ENCODE assay signal across 10 cellular contexts in genomic region chr20:44532981-44533331, GRCh38. TPM values are rescaled to one million over a fixed set of nuclear protein-coding genes. Genes with fewer than 3 reads are reported as not detected.
DNase-seq lines count a peak whose midpoint lies in the region; ATAC-seq, FAIRE-seq and TF ChIP-seq lines count a peak whose summit lies in the region.
"Had no signal": no experiment of that assay in that cellular context is flagged by ENCODE, and none has a peak within 500 bp of the region (broad histone marks: within the 10 kb centered on the region; RNA-seq: fewer than 3 reads in every experiment).

No MANE protein-coding gene starts in this region.

- H2BK15ac ChIP-seq in H1 (ENCODE audit: low read length) (no peak overlapping the region), neuronal stem cell (ENCODE audit: low read length) (no peak overlapping the region)

- no TSS peak for BruUV-seq in PC-3 (replicated peaks; lab: Mats Ljungman, UMichigan)

- H3K27me3 ChIP-seq in PC-3 (ENCODE audit: low read length) (no peaks in the 10 kb centered on the region), H1 (replicated peaks in 1 of 4; ENCODE audit: control insufficient read depth in 3 of 4, extremely low read depth in 1 of 4, insufficient read depth in 3 of 4, low read length in 3 of 4) (no peaks in the 10 kb centered on the region), neuronal stem cell (ENCODE audit: control insufficient read depth in 3 of 3, insufficient read depth in 3 of 3, low read depth in 1 of 3, low read length in 3 of 3) (no peaks in the 10 kb centered on the region)

- H3K9ac ChIP-seq in PC-3 (ENCODE audit: low read length) (peak overlapping the region; percentile 79), H1 (replicated peaks in 1 of 4; ENCODE audit: extremely low read depth in 1 of 4, low read depth in 3 of 4, low read length in 3 of 4) (no peak overlapping the region), neuronal stem cell (ENCODE audit: low read depth, low read length, poor library complexity) (no peak overlapping the region)

- H3K56ac ChIP-seq in H1 (replicated peaks; ENCODE audit: insufficient read length, low read depth, low read length): no peak overlapping the region

- peaks cover 6% of the 10 kb centered on the region; the same call in 1 of the 2 replicates for H3K23me2 ChIP-seq in H1 (ENCODE audit: low read depth, low read length)

- H3K18ac ChIP-seq in H1 (ENCODE audit: extremely low read depth, low read length) (no peak overlapping the region), neuronal stem cell (ENCODE audit: low read length) (no peak overlapping the region)

- TF ChIP-seq EP300 in H1 (IDR thresholded peaks at IDR 0.05; ENCODE audit: borderline replicate concordance in 1 of 2, low read depth in 2 of 2, low read length in 2 of 2): no peak

- H3K4me2 ChIP-seq in PC-3 (ENCODE audit: low read length) (peak overlapping the region; percentile 89), H1 (ENCODE audit: insufficient read depth in 1 of 2, low read depth in 2 of 2, low read length in 2 of 2) (peak overlapping the region; percentile 73 to 81; a peak in 3 of 4 replicates), neuronal stem cell (ENCODE audit: insufficient read depth, low read length, poor library complexity, severe bottlenecking) (no peak overlapping the region)

- no peaks in the 10 kb centered on the region for H3K9me3 ChIP-seq in PC-3 (ENCODE audit: low read length)
- no peaks in the 10 kb centered on the region for H3K9me3 ChIP-seq in H1 (ENCODE audit: insufficient read depth in 2 of 2, low read depth in 1 of 2, low read length in 1 of 2)
- H3K9me3 ChIP-seq in neuronal stem cell (replicated peaks in 1 of 2; ENCODE audit: control insufficient read depth in 2 of 2, insufficient read depth in 1 of 2, low read depth in 1 of 2, low read length in 2 of 2): no peaks in the 10 kb centered on the region
- H3K9me3 ChIP-seq: HAP-1 had no signal

- H3K27ac ChIP-seq in PC-3 (ENCODE audit: low read length) (peak overlapping the region; percentile 41), H1 (ENCODE audit: low read depth, low read length) (no peak overlapping the region), neuronal stem cell (replicated peaks; ENCODE audit: low read length) (no peak overlapping the region)

- no peak overlapping the region for H3K4ac ChIP-seq in H1 (replicated peaks; ENCODE audit: insufficient read length, low read depth, low read length)
- H3K4ac ChIP-seq in neuronal stem cell (ENCODE audit: low read length): no peak overlapping the region

- no peaks in the 10 kb centered on the region; the same call in 1 of the 2 replicates for H3K79me1 ChIP-seq in H1 (ENCODE audit: low read depth, low read length)
- no peaks in the 10 kb centered on the region for H3K79me1 ChIP-seq in neuronal stem cell (ENCODE audit: low read depth, low read length)

- ATAC-seq in PC-3: peak; percentile 51
- ATAC-seq in HG02678 (IDR thresholded peaks at IDR 0.05; ENCODE audit: unreplicated experiment): no peak

- H4K5ac ChIP-seq in H1 (ENCODE audit: insufficient read length, low read depth, low read length): no peak overlapping the region

- H3K27me3 Mint-ChIP-seq in CD14-positive monocyte (ENCODE audit: low read depth in 3 of 3): peaks cover 0 to 6% (median 0%) of the 10 kb centered on the region in 3 donors

- TF ChIP-seq POLR2A in H1 (IDR thresholded peaks at IDR 0.05; ENCODE audit: control extremely low read depth in 1 of 2, low read depth in 2 of 2, low read length in 2 of 2): no peak

- H3K4me3 Mint-ChIP-seq in CD14-positive monocyte: no peak overlapping the region

- DNase-seq in EL (peak; percentile 72), PC-3 (peak; percentile 69), H1 (ENCODE audit: low read depth in 1 of 2, low spot score in 2 of 2) (no peak), neuronal stem cell (ENCODE audit: low spot score) (no peak), SHP77 treated with DMSO at 0.1 percent for 48 hours (lab: John Stamatoyannopoulos, UW) (no peak), CD14-positive monocyte (ENCODE audit: low spot score) (no peak), NCI-H2081 (lab: John Stamatoyannopoulos, UW) (no peak)
- DNase-seq: KG1 had no signal

- no peaks in the 10 kb centered on the region for H3K79me2 ChIP-seq in PC-3 (ENCODE audit: low read length)
- no peaks in the 10 kb centered on the region for H3K79me2 ChIP-seq in H1 (ENCODE audit: control insufficient read depth in 1 of 2, insufficient read depth in 2 of 2, low read length in 2 of 2)

- TF ChIP-seq CTCF in PC-3 (conservative IDR thresholded peaks at IDR 0.05; ENCODE audit: low read depth, low read length) (no peak), H1 (IDR thresholded peaks at IDR 0.05; ENCODE audit: control extremely low read depth in 1 of 3, insufficient read depth in 1 of 3, low read depth in 1 of 3, low read length in 3 of 3) (no peak), CD14-positive monocyte (IDR thresholded peaks at IDR 0.05) (no peak)

- H4K91ac ChIP-seq in H1 (replicated peaks; ENCODE audit: insufficient read length, low read length): no peak overlapping the region
- H4K91ac ChIP-seq in neuronal stem cell (ENCODE audit: low read depth, low read length, poor library complexity): no peak overlapping the region

- H2BK12ac ChIP-seq in H1 (ENCODE audit: low read depth, low read length) (no peak overlapping the region), neuronal stem cell (ENCODE audit: low read length) (no peak overlapping the region)

- no peak overlapping the region for H2BK20ac ChIP-seq in H1 (ENCODE audit: low read length)

- CTCF ChIA-PET in PC-3 (lab: Charles Lee) (no interaction called here), H1 (lab: Charles Lee; ENCODE audit: partially characterized antibody) (interaction anchor here (1.0 to 1.3 kb wide), 3 partner anchors 71 to 169 kb away, joined by 3 read pairs; no protein-coding TSS in a partner anchor)

- H2AFZ ChIP-seq in PC-3 (ENCODE audit: low read length) (peak overlapping the region; percentile 98; the same call in 1 of the 2 replicates), H1 (ENCODE audit: low read length) (no peak overlapping the region), neuronal stem cell (ENCODE audit: low read length) (peak overlapping the region; percentile 87)

- intact Hi-C loops in PC-3 (cut with micrococcal nuclease) (loop anchor here (2.0 to 5.0 kb wide), 2 partner anchors 39 to 78 kb away; no protein-coding TSS in a partner anchor), CD14-positive monocyte (cut with micrococcal nuclease) (loop anchor here in 1 of 2 donors (5.0 kb wide), 1 partner anchor 69 kb away; no protein-coding TSS in a partner anchor)

- H3K14ac ChIP-seq in H1 (ENCODE audit: insufficient read length) (no peak overlapping the region), neuronal stem cell (ENCODE audit: low read length) (no peak overlapping the region)

- no peaks in the 10 kb centered on the region for H3K36me3 ChIP-seq in PC-3 (ENCODE audit: low read depth, low read length)
- H3K36me3 ChIP-seq in H1 (ENCODE audit: control insufficient read depth in 2 of 4, insufficient read depth in 4 of 4, low read length in 3 of 4): no peaks in the 10 kb centered on the region
- H3K36me3 ChIP-seq in neuronal stem cell (replicated peaks in 1 of 2; ENCODE audit: control insufficient read depth in 2 of 2, insufficient read depth in 2 of 2, low read length in 2 of 2): no peaks in the 10 kb centered on the region
- H3K36me3 ChIP-seq: HAP-1 had no signal

- H2BK5ac ChIP-seq in H1 (ENCODE audit: low read depth, low read length) (no peak overlapping the region), neuronal stem cell (ENCODE audit: low read length) (no peak overlapping the region)

- TF ChIP-seq RAD21 in H1 (IDR thresholded peaks at IDR 0.05 in 1 of 2, conservative IDR thresholded peaks at IDR 0.05 in 1 of 2; ENCODE audit: low read depth in 2 of 2, low read length in 2 of 2): no peak

- H3K4me1 Mint-ChIP-seq in CD14-positive monocyte: peaks cover 16% of the 10 kb centered on the region

- peaks cover 27% of the 10 kb centered on the region for H3K4me1 ChIP-seq in PC-3 (ENCODE audit: insufficient read depth, low read length)
- peaks cover 0 to 6% (median 0%) of the 10 kb centered on the region in 4 experiments; a peak in 2 of 7 replicates for H3K4me1 ChIP-seq in H1 (replicated peaks in 1 of 4; ENCODE audit: control insufficient read depth in 3 of 4, insufficient read depth in 4 of 4, low read length in 3 of 4)
- H3K4me1 ChIP-seq in neuronal stem cell (ENCODE audit: control insufficient read depth in 2 of 2, insufficient read depth in 1 of 2, low read depth in 1 of 2, low read length in 2 of 2): peaks cover 7 to 9% of the 10 kb centered on the region in 2 donors

- no peak overlapping the region for H2BK120ac ChIP-seq in H1 (replicated peaks; ENCODE audit: low read depth, low read length)
- H2BK120ac ChIP-seq in neuronal stem cell (ENCODE audit: low read depth, low read length): no peak overlapping the region

- WGBS in H1 (ENCODE audit: extremely low coverage in 1 of 2, insufficient coverage in 1 of 2, insufficient read length in 1 of 2, insufficient replicate concordance in 2 of 2, low coverage in 1 of 2, low lambda C conversion rate in 2 of 2, missing lambda C conversion rate in 1 of 2), 2 experiments: 94% methylated on average over 2 of the region's 2 CpGs; no CpG with 5 or more reads in 1 of the 2 experiments
- WGBS in neuronal stem cell (ENCODE audit: extremely low coverage in 2 of 2, insufficient read length in 2 of 2, insufficient replicate concordance in 1 of 2), 2 donors: no CpG with 5 or more reads among the region's 2 CpGs

- no peak overlapping the region for H2AK5ac ChIP-seq in H1 (ENCODE audit: low read depth, low read length)
- no peak overlapping the region for H2AK5ac ChIP-seq in neuronal stem cell (ENCODE audit: low read depth, low read length)

- no peaks in the 10 kb centered on the region for H3K9me2 ChIP-seq in PC-3 (replicated peaks; ENCODE audit: low read length)

- H3K4me3 ChIP-seq in PC-3 (ENCODE audit: low read length) (peak overlapping the region; percentile 75), H1 (ENCODE audit: extremely low read depth in 1 of 4, insufficient read depth in 2 of 4, low read depth in 3 of 4, low read length in 4 of 4) (peak overlapping the region in 1 of 4 experiments; percentile 83; a peak in 3 of 8 replicates), neuronal stem cell (ENCODE audit: low read length in 2 of 2) (peak overlapping the region in 1 of 2 donors; percentile 50)

- no peaks in the 10 kb centered on the region for H3F3A ChIP-seq in PC-3 (ENCODE audit: low read length, unreplicated experiment)

- H3K27ac Mint-ChIP-seq in CD14-positive monocyte: no peak overlapping the region

- no peaks in the 10 kb centered on the region for H3K9me3 Mint-ChIP-seq in CD14-positive monocyte

- no peak for FAIRE-seq in H1 (lab: Jason Lieb, UNC)

- H4K8ac ChIP-seq in H1 (ENCODE audit: extremely low read depth, insufficient read depth, low read length) (no peak overlapping the region), neuronal stem cell (ENCODE audit: low read depth, low read length) (no peak overlapping the region)

- H4K20me1 ChIP-seq in PC-3 (ENCODE audit: low read length) (no peaks in the 10 kb centered on the region), H1 (replicated peaks in 1 of 2; ENCODE audit: control insufficient read depth in 1 of 2, insufficient read depth in 2 of 2, low read length in 2 of 2) (no peaks in the 10 kb centered on the region)

- H3K36me3 Mint-ChIP-seq in CD14-positive monocyte: no peaks in the 10 kb centered on the region

- no peak overlapping the region for H3K23ac ChIP-seq in H1 (ENCODE audit: insufficient read length)
- H3K23ac ChIP-seq in neuronal stem cell (ENCODE audit: low read depth, low read length, poor library complexity): no peak overlapping the region

- POLR2A ChIA-PET in PC-3 (lab: Charles Lee; ENCODE audit: unreplicated experiment): no interaction called here
- POLR2A ChIA-PET in H1 (lab: Charles Lee; ENCODE audit: partially characterized antibody): no interaction called here

RNA-seq across cellular contexts. Expression of gene SERINC3, which starts 11.1 kb away (rescaled TPM):
- 75.4 and 92.6 TPM in 2 replicates for total RNA-seq in PC-3 (2014; rRNA removed)
- 44.1 and 47.2 TPM in 2 replicates for total RNA-seq in H1 (2021; fragmentation: NEBNext Ultra II Directional; extraction: Animal tissue kit (Norgen Biotek cat#: 25700))
- polyA plus RNA-seq in H1 (2011; rRNA removed): 51.7 and 66.0 TPM in 2 replicates
- polyA plus RNA-seq in H1 (2011; cell fraction: cytosol; rRNA removed): 49.0 TPM
- 38.3 TPM for polyA plus RNA-seq in H1 (2011; cell fraction: nucleus; rRNA removed)
- polyA plus RNA-seq in H1 (2012, experiment 1 of 2): 27.7 to 35.0 TPM (median 31.8 TPM) in 4 replicates
- polyA plus RNA-seq in H1 (2012, experiment 2 of 2): 7.5 TPM
- 75.8 TPM for polyA plus RNA-seq in H1 (2013, experiment 1 of 2)
- polyA plus RNA-seq in H1 (2013, experiment 2 of 2): 95.9 TPM
- polyA minus RNA-seq in H1 (2011; rRNA and poly(A)+ RNA removed): 217 and 222 TPM in 2 replicates
- 76.8 TPM for polyA minus RNA-seq in H1 (2011; cell fraction: cytosol; rRNA and poly(A)+ RNA removed)
- 56.2 TPM for polyA minus RNA-seq in H1 (2011; cell fraction: nucleus; rRNA and poly(A)+ RNA removed)
- polyA plus RNA-seq in neuronal stem cell (2013, experiment 1 of 2): 30.6 TPM
- polyA plus RNA-seq in neuronal stem cell (2013, experiment 2 of 2): 30.8 TPM
- polyA plus RNA-seq in CD14-positive monocyte: 100 to 1,000 TPM; 157 to 194 TPM

RNA-seq across cellular contexts. Expression of gene PKIG, which starts 49.4 kb away (rescaled TPM):
- total RNA-seq in PC-3 (2014; rRNA removed): 47.5 and 49.2 TPM in 2 replicates
- total RNA-seq in H1 (2021; fragmentation: NEBNext Ultra II Directional; extraction: Animal tissue kit (Norgen Biotek cat#: 25700)): 25.4 and 26.7 TPM in 2 replicates
- polyA plus RNA-seq in H1 (2011; rRNA removed) (34.3 and 37.5 TPM in 2 replicates), CD14-positive monocyte (under 1 TPM; 0.67 to 0.84 TPM)
- polyA plus RNA-seq in H1 (2011; cell fraction: cytosol; rRNA removed): 33.3 TPM
- 21.0 TPM for polyA plus RNA-seq in H1 (2011; cell fraction: nucleus; rRNA removed)
- 23.8 to 29.8 TPM (median 27.7 TPM) in 4 replicates for polyA plus RNA-seq in H1 (2012, experiment 1 of 2)
- polyA plus RNA-seq in H1 (2012, experiment 2 of 2): 38.2 TPM
- polyA plus RNA-seq in H1 (2013, experiment 1 of 2): 32.9 TPM
- polyA plus RNA-seq in H1 (2013, experiment 2 of 2): 35.0 TPM
- polyA minus RNA-seq in H1 (2011; rRNA and poly(A)+ RNA removed): 8.6 and 9.8 TPM in 2 replicates
- 11.9 TPM for polyA minus RNA-seq in H1 (2011; cell fraction: cytosol; rRNA and poly(A)+ RNA removed)
- 7.6 TPM for polyA minus RNA-seq in H1 (2011; cell fraction: nucleus; rRNA and poly(A)+ RNA removed)
- polyA plus RNA-seq in neuronal stem cell (2013, experiment 1 of 2): 77.0 TPM
- polyA plus RNA-seq in neuronal stem cell (2013, experiment 2 of 2): 79.1 TPM

RNA-seq across cellular contexts. Expression of gene TTPAL, which starts 57.3 kb away (rescaled TPM):
- 14.0 and 17.9 TPM in 2 replicates for total RNA-seq in PC-3 (2014; rRNA removed)
- total RNA-seq in H1 (2021; fragmentation: NEBNext Ultra II Directional; extraction: Animal tissue kit (Norgen Biotek cat#: 25700)): 14.0 and 14.8 TPM in 2 replicates
- 2.8 and 7.6 TPM in 2 replicates for polyA plus RNA-seq in H1 (2011; rRNA removed)
- 4.1 TPM for polyA plus RNA-seq in H1 (2011; cell fraction: cytosol; rRNA removed)
- 9.1 TPM for polyA plus RNA-seq in H1 (2011; cell fraction: nucleus; rRNA removed)
- polyA plus RNA-seq in H1 (2012, experiment 1 of 2): 5.3 to 6.8 TPM (median 5.8 TPM) in 4 replicates
- polyA plus RNA-seq in H1 (2012, experiment 2 of 2): 1.2 TPM
- 6.7 TPM for polyA plus RNA-seq in H1 (2013, experiment 1 of 2)
- polyA plus RNA-seq in H1 (2013, experiment 2 of 2): 7.2 TPM
- polyA minus RNA-seq in H1 (2011; rRNA and poly(A)+ RNA removed): 12.1 and 14.9 TPM in 2 replicates
- polyA minus RNA-seq in H1 (2011; cell fraction: cytosol; rRNA and poly(A)+ RNA removed): 10.2 TPM
- 9.0 TPM for polyA minus RNA-seq in H1 (2011; cell fraction: nucleus; rRNA and poly(A)+ RNA removed)
- polyA plus RNA-seq in neuronal stem cell (2013, experiment 1 of 2): 7.4 TPM
- 7.4 TPM for polyA plus RNA-seq in neuronal stem cell (2013, experiment 2 of 2)
- 1 to 10 TPM; 3.0 to 4.9 TPM for polyA plus RNA-seq in CD14-positive monocyte

Comparison
In these comparisons a context has a peak if more than half of its experiments do, and no peak if none do; other contexts are left out.
1. DNase-seq: peak in EL (single experiment) and PC-3 (single experiment); none in H1 (0 of 2), neuronal stem cell (single experiment), SHP77 treated with DMSO at 0.1 percent for 48 hours (single experiment), CD14-positive monocyte (single experiment) and NCI-H2081 (0 of 2).